In the genomic region with DNA sequence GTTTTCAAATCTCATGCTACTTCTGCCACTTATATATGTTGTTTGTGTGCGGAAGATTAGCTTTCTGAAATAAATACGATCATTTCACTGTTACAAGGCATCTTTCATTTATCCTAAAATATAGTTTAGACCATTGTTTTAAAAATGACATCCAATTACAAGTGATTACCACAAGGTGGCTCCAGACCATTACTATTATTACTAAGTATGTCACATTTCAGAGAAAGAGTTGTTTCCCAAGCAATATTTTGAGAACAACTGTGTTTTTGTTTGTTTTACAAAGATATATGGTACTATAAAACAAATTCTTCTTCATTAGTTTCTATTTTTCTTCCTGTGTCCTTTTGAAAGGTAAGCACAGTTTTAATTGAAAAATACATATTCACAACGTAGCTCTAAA, we compare ENCODE assay signal across 8 cellular contexts.
DNase-seq lines count a peak whose midpoint lies in the region; TF ChIP-seq lines count a peak whose summit lies in the region.

No MANE protein-coding gene starts in this region.

- H3K9me3 ChIP-seq in WERI-Rb-1 (ENCODE audit: severe bottlenecking) = no peaks in the 10 kb centered on the region

- DNase-seq in NCI-H2107 treated with DMSO at 0.1 percent for 48 hours (lab: John Stamatoyannopoulos, UW; ENCODE audit: unreplicated experiment) = peak; percentile 14
- DNase-seq in NCI-H2107 (lab: John Stamatoyannopoulos, UW) = no peak
- DNase-seq in KBM-7 = peak; percentile 38
- no peak for DNase-seq in WERI-Rb-1
- DNase-seq in iris pigment epithelial cell (ENCODE audit: low read depth) = peak; percentile 39
- no peak for DNase-seq in GM19238 (ENCODE audit: insufficient read length, low spot score)
- DNase-seq in putamen (ENCODE audit: low spot score) = no peak
- no peak for DNase-seq in activated CD4-positive, CD25-positive, alpha-beta regulatory T cell (lab: John Stamatoyannopoulos, UW)

- 0 out of 2 replicates have a peak, but pooled peaks have one; percentile 12 for TF ChIP-seq CTCF in WERI-Rb-1 (IDR thresholded peaks at IDR 0.05; ENCODE audit: low read depth, low read length)

- no peak overlapping the region for H3K4me3 ChIP-seq in WERI-Rb-1 (ENCODE audit: low read depth, low read length)

- H3K27ac ChIP-seq in WERI-Rb-1 = no peak overlapping the region

- in situ Hi-C loops in KBM-7 (cut with MboI; ENCODE audit: low pct_unique_long_range_greater_than_20kb, low sequenced_read_pairs) = no loop called here

- H3K27me3 ChIP-seq in WERI-Rb-1 (ENCODE audit: insufficient read depth, low read depth, severe bottlenecking) = no peaks in the 10 kb centered on the region

- no peaks in the 10 kb centered on the region for H3K36me3 ChIP-seq in WERI-Rb-1

Comparison
In these comparisons a context has a peak if more than half of its experiments do, and no peak if none do; other contexts are left out.
1. DNase-seq: peak in NCI-H2107 treated with DMSO at 0.1 percent for 48 hours (single experiment), KBM-7 (single experiment) and iris pigment epithelial cell (single experiment); none in NCI-H2107 (single experiment), WERI-Rb-1 (single experiment), GM19238 (single experiment), putamen (single experiment) and activated CD4-positive, CD25-positive, alpha-beta regulatory T cell (0 of 4).